22 cellular contexts compared by ENCODE assay signal in genomic region chr15:72169236-72169920, GRCh38. TPM values are rescaled to one million over a fixed set of nuclear protein-coding genes. Genes with fewer than 3 reads are reported as not detected.
DNase-seq lines count a peak whose midpoint lies in the region; ATAC-seq and TF ChIP-seq lines count a peak whose summit lies in the region.
"Had no signal": no experiment of that assay in that cellular context is flagged by ENCODE, and none has a peak within 500 bp of the region (broad histone marks: within the 10 kb centered on the region; RNA-seq: fewer than 3 reads in every experiment).

No MANE protein-coding gene starts in this region.

- H3K27ac ChIP-seq in right cardiac atrium (ENCODE audit: low read length) (no peak overlapping the region), right atrium auricular region (no peak overlapping the region), breast epithelium (peak overlapping the region; percentile 89 to 95), upper lobe of right lung (no peak overlapping the region), prostate gland (peak overlapping the region in 1 of 2 donors; percentile 19)
- H3K27ac ChIP-seq: BLaER1 treated with 17β-estradiol and CSF1 and Interleukin-3, amounts not matched to agents 10 nM and 100 nM; esophagus squamous epithelium; thoracic aorta had no signal

- H3K4me3 ChIP-seq in right cardiac atrium (ENCODE audit: low read length) (no peak overlapping the region), right atrium auricular region (no peak overlapping the region), breast epithelium (peak overlapping the region in 2 of 3 donors; percentile 20 to 56), mucosa of descending colon (no peak overlapping the region), upper lobe of right lung (no peak overlapping the region), prostate gland (no peak overlapping the region)
- H3K4me3 ChIP-seq: BLaER1 treated with 17β-estradiol and CSF1 and Interleukin-3, amounts not matched to agents 10 nM and 100 nM; esophagus squamous epithelium; thoracic aorta had no signal

- H3K4me1 ChIP-seq in right cardiac atrium (ENCODE audit: control insufficient read depth, insufficient read depth, low read length) (no peaks in the 10 kb centered on the region), right atrium auricular region (peaks cover 0 to 15% of the 10 kb centered on the region in 2 donors), breast epithelium (peaks cover 4% of the 10 kb centered on the region in 2 donors), mucosa of descending colon (ENCODE audit: low read depth) (peaks cover 9% of the 10 kb centered on the region), upper lobe of right lung (peaks cover 10% of the 10 kb centered on the region), prostate gland (replicated peaks) (no peaks in the 10 kb centered on the region)

- ATAC-seq in right cardiac atrium (peak; percentile 9 to 12), mucosa of descending colon (peak; percentile 29), upper lobe of right lung (peak; percentile 6)
- ATAC-seq: effector memory CD8-positive, alpha-beta T cell; left lobe of liver had no signal

- no peaks in the 10 kb centered on the region for H3K9me3 ChIP-seq in right cardiac atrium (ENCODE audit: control insufficient read depth, low read length)
- no peaks in the 10 kb centered on the region for H3K9me3 ChIP-seq in right atrium auricular region
- no peaks in the 10 kb centered on the region for H3K9me3 ChIP-seq in breast epithelium
- H3K9me3 ChIP-seq in mucosa of descending colon: no peaks in the 10 kb centered on the region
- H3K9me3 ChIP-seq in upper lobe of right lung: no peaks in the 10 kb centered on the region
- H3K9me3 ChIP-seq in prostate gland: no peaks in the 10 kb centered on the region
- H3K9me3 ChIP-seq: BLaER1 treated with 17β-estradiol and CSF1 and Interleukin-3, amounts not matched to agents 10 nM and 100 nM; esophagus squamous epithelium; thoracic aorta had no signal

- 66% methylated on average over 10 of the region's 10 CpGs for WGBS in right cardiac atrium
- WGBS in prostate gland: 53% methylated on average over 10 of the region's 10 CpGs

- TF ChIP-seq POLR2A in breast epithelium (IDR thresholded peaks at IDR 0.05): no peak
- no peak for TF ChIP-seq POLR2A in prostate gland (IDR thresholded peaks at IDR 0.05)

- TF ChIP-seq CTCF in right atrium auricular region (IDR thresholded peaks at IDR 0.05) (no peak), breast epithelium (IDR thresholded peaks at IDR 0.05) (no peak), mucosa of descending colon (IDR thresholded peaks at IDR 0.05) (no peak), upper lobe of right lung (IDR thresholded peaks at IDR 0.05) (no peak), prostate gland (IDR thresholded peaks at IDR 0.05) (no peak)

- intact Hi-C loops in right cardiac atrium (cut with DNase I) (no loop called here), breast epithelium (cut with DNase I; ENCODE audit: low total_unique reads) (no loop called here), mucosa of descending colon (cut with DNase I, micrococcal nuclease) (no loop called here), upper lobe of right lung (cut with DNase I) (no loop called here), prostate gland (cut with DNase I) (no loop called here)

- DNase-seq in right cardiac atrium (no peak), right atrium auricular region (ENCODE audit: low spot score) (no peak), breast epithelium (ENCODE audit: low spot score in 2 of 2) (no peak), mucosa of descending colon (no peak), upper lobe of right lung (no peak), cerebellar nuclear complex (lab: John Stamatoyannopoulos, UW) (no peak), prostate gland (ENCODE audit: low spot score) (no peak)
- no peak for DNase-seq in activated CD4-positive, CD25-positive, alpha-beta regulatory T cell (lab: John Stamatoyannopoulos, UW)
- DNase-seq: ACHN; activated B cell treated with CpG ODN at 0.5 μM for 24 hours; activated T-cell treated with anti-CD3 and anti-CD28 coated beads, Interleukin-2, amount 50 U/mL, for 72 hours; effector memory CD8-positive, alpha-beta T cell; esophagus squamous epithelium; NCI-H2227 treated with DMSO at 0.1 percent for 48 hours; stimulated activated naive B cell treated with anti-CD40 and anti-IgM and Interleukin-4, amounts not matched to agents 10 μg/mL and 1 μg/mL and 100 μg/mL, for 72 hours had no signal

- H3K27me3 ChIP-seq in right cardiac atrium (ENCODE audit: control insufficient read depth, insufficient read depth): no peaks in the 10 kb centered on the region
- no peaks in the 10 kb centered on the region for H3K27me3 ChIP-seq in right atrium auricular region
- no peaks in the 10 kb centered on the region for H3K27me3 ChIP-seq in breast epithelium
- H3K27me3 ChIP-seq in upper lobe of right lung: no peaks in the 10 kb centered on the region
- no peaks in the 10 kb centered on the region for H3K27me3 ChIP-seq in prostate gland (replicated peaks; ENCODE audit: insufficient read depth)
- H3K27me3 ChIP-seq: BLaER1 treated with 17β-estradiol and CSF1 and Interleukin-3, amounts not matched to agents 10 nM and 100 nM had no signal

- H3K36me3 ChIP-seq in right atrium auricular region: no peaks in the 10 kb centered on the region
- no peaks in the 10 kb centered on the region for H3K36me3 ChIP-seq in breast epithelium
- H3K36me3 ChIP-seq in mucosa of descending colon (ENCODE audit: low read depth): no peaks in the 10 kb centered on the region
- no peaks in the 10 kb centered on the region for H3K36me3 ChIP-seq in upper lobe of right lung
- H3K36me3 ChIP-seq in prostate gland: no peaks in the 10 kb centered on the region
- H3K36me3 ChIP-seq: BLaER1 treated with 17β-estradiol and CSF1 and Interleukin-3, amounts not matched to agents 10 nM and 100 nM; esophagus squamous epithelium; thoracic aorta had no signal

RNA-seq across cellular contexts. Expression of gene GRAMD2A, which starts 28.2 kb away (rescaled TPM):
- under 1 TPM in 3 of 4 donors, not detected in 1; 0.40 to 0.71 (median 0.48) TPM for total RNA-seq in right cardiac atrium
- polyA plus RNA-seq in right cardiac atrium: 0.14 TPM
- under 1 TPM in 1 of 2 donors, not detected in 1; 0.83 TPM for total RNA-seq in right atrium auricular region
- total RNA-seq in breast epithelium: 10 to 100 TPM in 2 of 3 donors, under 1 TPM in 1; 0.16 to 52.5 (median 18.7) TPM
- total RNA-seq in mucosa of descending colon: 1 to 10 TPM in 2 of 3 donors, under 1 TPM in 1; 0.98 to 8.0 (median 2.5) TPM
- 27.4 TPM for total RNA-seq in upper lobe of right lung
- total RNA-seq in prostate gland: 1 to 10 TPM; 4.3 to 6.4 TPM
- total RNA-seq: activated B cell treated with CpG ODN at 0.5 μM for 24 hours; activated CD8-positive, alpha-beta memory T cell treated with anti-CD3 and anti-CD28 coated beads for 36 hours; left lobe of liver; myocyte; osteoblast; RPMI7951 had no signal

RNA-seq across cellular contexts. Expression of gene SENP8, which starts 51.2 kb away (rescaled TPM):
- total RNA-seq in right cardiac atrium (1 to 10 TPM; 3.6 to 5.3 (median 4.7) TPM), right atrium auricular region (1 to 10 TPM; 1.9 to 3.3 TPM), breast epithelium (1 to 10 TPM; 1.6 to 4.4 (median 2.0) TPM), mucosa of descending colon (1 to 10 TPM; 2.6 to 3.0 (median 2.9) TPM), upper lobe of right lung (3.3 TPM), prostate gland (1 to 10 TPM; 3.3 to 5.9 TPM)
- 3.6 TPM for polyA plus RNA-seq in right cardiac atrium

RNA-seq across cellular contexts. Expression of gene MYO9A, which starts 51.4 kb away (rescaled TPM):
- total RNA-seq in right cardiac atrium (10 to 100 TPM; 32.8 to 35.8 (median 34.7) TPM), right atrium auricular region (10 to 100 TPM; 23.4 to 24.1 TPM), breast epithelium (100 to 1,000 TPM in 1 of 3 donors, 10 to 100 TPM in 2; 64.2 to 128 (median 86.5) TPM), mucosa of descending colon (10 to 100 TPM; 40.0 to 79.3 (median 41.8) TPM), upper lobe of right lung (82.5 TPM), prostate gland (100 to 1,000 TPM in 1 of 2 donors, 10 to 100 TPM in 1; 29.4 to 252 TPM)
- 4.9 TPM for polyA plus RNA-seq in right cardiac atrium

Comparison
In these comparisons a context has a peak if more than half of its experiments do, and no peak if none do; other contexts are left out.
1. H3K27ac ChIP-seq: peak in breast epithelium (2 of 2); none in right cardiac atrium (single experiment), right atrium auricular region (0 of 2) and upper lobe of right lung (single experiment).
2. H3K4me3 ChIP-seq: peak in breast epithelium (2 of 3); none in right cardiac atrium (single experiment), right atrium auricular region (0 of 2), mucosa of descending colon (single experiment), upper lobe of right lung (single experiment) and prostate gland (0 of 2).
3. Peak in every context shown above with its lines, with median percentiles within 50 percentile points of each other: ATAC-seq.